In genomic region chr1:100397681-100398080, GRCh38 we compare ENCODE assay signal across 24 cellular contexts. TPM values are rescaled to one million over a fixed set of nuclear protein-coding genes. Genes with fewer than 3 reads are reported as not detected.
DNase-seq lines count a peak whose midpoint lies in the region; ATAC-seq and TF ChIP-seq lines count a peak whose summit lies in the region.
"Had no signal": no experiment of that assay in that cellular context is flagged by ENCODE, and none has a peak within 500 bp of the region (broad histone marks: within the 10 kb centered on the region; RNA-seq: fewer than 3 reads in every experiment).

No MANE protein-coding gene starts in this region.

- H3K27me3 ChIP-seq in SJCRH30, result no peaks in the 10 kb centered on the region
- H3K27me3 ChIP-seq in smooth muscle cell (ENCODE audit: low read depth), result no peaks in the 10 kb centered on the region
- no peaks in the 10 kb centered on the region for H3K27me3 ChIP-seq in PC-3 (ENCODE audit: low read length)
- H3K27me3 ChIP-seq: BLaER1, esophagus squamous epithelium, transverse colon had no signal

- H3K9ac ChIP-seq in smooth muscle cell (ENCODE audit: low read depth) (no peak overlapping the region), PC-3 (ENCODE audit: low read length) (no peak overlapping the region)
- H3K9ac ChIP-seq: BLaER1 had no signal

- H3K36me3 Mint-ChIP-seq in activated CD4-positive, alpha-beta T cell treated with anti-CD3 and anti-CD28 coated beads, Interleukin-2, amount 10 ng/mL, durations not matched to agents 7 days and 5 days (ENCODE audit: low read depth), result peaks cover 71% of the 10 kb centered on the region
- H3K36me3 Mint-ChIP-seq in central memory CD8-positive, alpha-beta T cell (ENCODE audit: insufficient read depth), result peaks cover 13% of the 10 kb centered on the region

- ATAC-seq in central memory CD8-positive, alpha-beta T cell (replicated peaks; ENCODE audit: extremely low read depth, poor library complexity, severe bottlenecking), result peak; percentile 43
- ATAC-seq in HG03097 (IDR thresholded peaks at IDR 0.05; ENCODE audit: low FRiP score, unreplicated experiment) (no peak), PC-3 (no peak)

- H3K27ac ChIP-seq in SJCRH30, result peak overlapping the region; percentile 51
- H3K27ac ChIP-seq in smooth muscle cell (ENCODE audit: low read depth), result peak overlapping the region; percentile 73
- no peak overlapping the region for H3K27ac ChIP-seq in PC-3 (ENCODE audit: low read length)
- H3K27ac ChIP-seq: BLaER1, esophagus squamous epithelium, HL-60, transverse colon had no signal

- BruUV-seq in PC-3 (replicated peaks; lab: Mats Ljungman, UMichigan), result no TSS peak

- no peak for DNase-seq in activated CD4-positive, alpha-beta T cell treated with anti-CD3 and anti-CD28 coated beads, Interleukin-2, amount 10 ng/mL, durations not matched to agents 7 days and 5 days
- no peak for DNase-seq in activated CD4-positive, alpha-beta T cell treated with anti-CD3 and anti-CD28 coated beads, Interleukin-2, amount 50 U/mL, for 1 hour
- DNase-seq in SJCRH30 (peak in 1 of 2 experiments; percentile 51), smooth muscle cell (lab: John Stamatoyannopoulos, UW; ENCODE audit: unreplicated experiment) (no peak), PC-3 (no peak), activated gamma-delta T cell treated with Interleukin-2 at 50 U/mL for 16 hours (no peak)
- no peak for DNase-seq in central memory CD8-positive, alpha-beta T cell (ENCODE audit: low spot score in 2 of 2)
- DNase-seq: amniotic stem cell; caudate nucleus; esophagus squamous epithelium; head of caudate nucleus; mammary epithelial cell; NCI-H1092 treated with DMSO at 0.1 percent for 48 hours; NCI-H2171 treated with DMSO at 0.1 percent for 48 hours; nephron progenitor cell; NK-92 treated with Interleukin-12 subunit alpha and Interleukin-12 subunit beta, amount 100 ng/mL, for 24 hours; RPMI8226; small intestine; SW 1271; transverse colon had no signal

- H3K9me2 ChIP-seq in PC-3 (replicated peaks; ENCODE audit: low read length), result no peaks in the 10 kb centered on the region

- H3K4me3 ChIP-seq in SJCRH30 (no peak overlapping the region), smooth muscle cell (no peak overlapping the region), PC-3 (ENCODE audit: low read length) (no peak overlapping the region)
- H3K4me3 ChIP-seq: BLaER1, esophagus squamous epithelium, transverse colon had no signal

- peaks cover 10% of the 10 kb centered on the region for H3K79me2 ChIP-seq in smooth muscle cell (ENCODE audit: low read depth)
- H3K79me2 ChIP-seq in PC-3 (ENCODE audit: low read length), result no peaks in the 10 kb centered on the region

- peak overlapping the region; percentile 84 for H3K27ac Mint-ChIP-seq in activated CD4-positive, alpha-beta T cell treated with anti-CD3 and anti-CD28 coated beads, Interleukin-2, amount 10 ng/mL, durations not matched to agents 7 days and 5 days
- H3K27ac Mint-ChIP-seq in central memory CD8-positive, alpha-beta T cell (ENCODE audit: low read depth), result peak overlapping the region; percentile 88
- H3K27ac Mint-ChIP-seq: nephron progenitor cell, progenitor cell of endocrine pancreas had no signal

- CTCF ChIA-PET in activated CD4-positive, alpha-beta T cell treated with anti-CD3 and anti-CD28 coated beads, Interleukin-2, amount 10 ng/mL, durations not matched to agents 7 days and 5 days (lab: Charles Lee), result interaction anchor here (1.5 kb wide), 1 partner anchor 11 kb away, joined by 4 read pairs; no protein-coding TSS in a partner anchor
- CTCF ChIA-PET in PC-3 (lab: Charles Lee), result no interaction called here

- TF ChIP-seq CTCF in smooth muscle cell (IDR thresholded peaks at IDR 0.05; ENCODE audit: borderline replicate concordance, insufficient read depth, poor library complexity, severe bottlenecking) (no peak), PC-3 (conservative IDR thresholded peaks at IDR 0.05; ENCODE audit: low read depth, low read length) (no peak)

- H3K9me3 ChIP-seq in SJCRH30 (replicated peaks) (no peaks in the 10 kb centered on the region), smooth muscle cell (replicated peaks; ENCODE audit: low read depth) (no peaks in the 10 kb centered on the region), PC-3 (ENCODE audit: low read length) (no peaks in the 10 kb centered on the region)
- H3K9me3 ChIP-seq: BLaER1, esophagus squamous epithelium, transverse colon had no signal

- no peak overlapping the region for H2AFZ ChIP-seq in smooth muscle cell (ENCODE audit: low read depth)
- H2AFZ ChIP-seq in PC-3 (ENCODE audit: low read length), result no peak overlapping the region

- no peak overlapping the region for H3K4me3 Mint-ChIP-seq in activated CD4-positive, alpha-beta T cell treated with anti-CD3 and anti-CD28 coated beads, Interleukin-2, amount 10 ng/mL, durations not matched to agents 7 days and 5 days
- H3K4me3 Mint-ChIP-seq in central memory CD8-positive, alpha-beta T cell, result peak overlapping the region; percentile 63
- H3K4me3 Mint-ChIP-seq: nephron progenitor cell had no signal

- H3K4me2 ChIP-seq in smooth muscle cell (peak overlapping the region; percentile 9), PC-3 (ENCODE audit: low read length) (no peak overlapping the region)
- H3K4me2 ChIP-seq: BLaER1 had no signal

- H3K27me3 Mint-ChIP-seq in activated CD4-positive, alpha-beta T cell treated with anti-CD3 and anti-CD28 coated beads, Interleukin-2, amount 10 ng/mL, durations not matched to agents 7 days and 5 days, result no peaks in the 10 kb centered on the region
- H3K27me3 Mint-ChIP-seq in central memory CD8-positive, alpha-beta T cell, result no peaks in the 10 kb centered on the region
- H3K27me3 Mint-ChIP-seq: progenitor cell of endocrine pancreas had no signal

- H3K36me3 ChIP-seq in SJCRH30 (0 out of 2 replicates have a peak, but pooled peaks cover 5% of the 10 kb centered on the region), smooth muscle cell (ENCODE audit: low read depth) (no peaks in the 10 kb centered on the region), PC-3 (ENCODE audit: low read depth, low read length) (no peaks in the 10 kb centered on the region)
- H3K36me3 ChIP-seq: transverse colon had no signal

- POLR2A ChIA-PET in activated CD4-positive, alpha-beta T cell treated with anti-CD3 and anti-CD28 coated beads, Interleukin-2, amount 10 ng/mL, durations not matched to agents 7 days and 5 days (lab: Charles Lee), result no interaction called here
- POLR2A ChIA-PET in PC-3 (lab: Charles Lee; ENCODE audit: unreplicated experiment), result no interaction called here

- no peaks in the 10 kb centered on the region for H3F3A ChIP-seq in smooth muscle cell (ENCODE audit: low read depth)
- no peaks in the 10 kb centered on the region for H3F3A ChIP-seq in PC-3 (ENCODE audit: low read length, unreplicated experiment)

- peaks cover 87% of the 10 kb centered on the region for H3K4me1 Mint-ChIP-seq in activated CD4-positive, alpha-beta T cell treated with anti-CD3 and anti-CD28 coated beads, Interleukin-2, amount 10 ng/mL, durations not matched to agents 7 days and 5 days
- H3K4me1 Mint-ChIP-seq in central memory CD8-positive, alpha-beta T cell, result peaks cover 79% of the 10 kb centered on the region

- intact Hi-C loops in PC-3 (cut with micrococcal nuclease), result no loop called here

- peaks cover 6% of the 10 kb centered on the region for H3K4me1 ChIP-seq in SJCRH30
- H3K4me1 ChIP-seq in smooth muscle cell (ENCODE audit: low read depth), result peaks cover 5% of the 10 kb centered on the region
- H3K4me1 ChIP-seq in PC-3 (ENCODE audit: insufficient read depth, low read length), result no peaks in the 10 kb centered on the region

- H4K20me1 ChIP-seq in smooth muscle cell (ENCODE audit: low read depth) (no peaks in the 10 kb centered on the region), PC-3 (ENCODE audit: low read length) (no peaks in the 10 kb centered on the region)
- H4K20me1 ChIP-seq: BLaER1 had no signal

- peaks cover 19% of the 10 kb centered on the region for H3K9me3 Mint-ChIP-seq in activated CD4-positive, alpha-beta T cell treated with anti-CD3 and anti-CD28 coated beads, Interleukin-2, amount 10 ng/mL, durations not matched to agents 7 days and 5 days
- no peaks in the 10 kb centered on the region for H3K9me3 Mint-ChIP-seq in central memory CD8-positive, alpha-beta T cell
- H3K9me3 Mint-ChIP-seq: nephron progenitor cell had no signal

RNA-seq across cellular contexts. Expression of gene CDC14A, which starts 45.4 kb away (rescaled TPM):
- 10 to 100 TPM; 39.9 to 43.3 TPM for total RNA-seq in activated CD4-positive, alpha-beta T cell treated with anti-CD3 and anti-CD28 coated beads, Interleukin-2, amount 10 ng/mL, durations not matched to agents 7 days and 5 days
- total RNA-seq in SJCRH30 (2014; rRNA removed; shearing (Covaris generic)), result 10.2 and 12.2 TPM in 2 replicates
- total RNA-seq in smooth muscle cell (8.1 and 15.9 TPM in 2 replicates), PC-3 (2014; rRNA removed) (3.4 and 3.7 TPM in 2 replicates)
- 2.8 and 9.1 TPM in 2 replicates for polyA plus RNA-seq in smooth muscle cell
